In the genomic region with DNA sequence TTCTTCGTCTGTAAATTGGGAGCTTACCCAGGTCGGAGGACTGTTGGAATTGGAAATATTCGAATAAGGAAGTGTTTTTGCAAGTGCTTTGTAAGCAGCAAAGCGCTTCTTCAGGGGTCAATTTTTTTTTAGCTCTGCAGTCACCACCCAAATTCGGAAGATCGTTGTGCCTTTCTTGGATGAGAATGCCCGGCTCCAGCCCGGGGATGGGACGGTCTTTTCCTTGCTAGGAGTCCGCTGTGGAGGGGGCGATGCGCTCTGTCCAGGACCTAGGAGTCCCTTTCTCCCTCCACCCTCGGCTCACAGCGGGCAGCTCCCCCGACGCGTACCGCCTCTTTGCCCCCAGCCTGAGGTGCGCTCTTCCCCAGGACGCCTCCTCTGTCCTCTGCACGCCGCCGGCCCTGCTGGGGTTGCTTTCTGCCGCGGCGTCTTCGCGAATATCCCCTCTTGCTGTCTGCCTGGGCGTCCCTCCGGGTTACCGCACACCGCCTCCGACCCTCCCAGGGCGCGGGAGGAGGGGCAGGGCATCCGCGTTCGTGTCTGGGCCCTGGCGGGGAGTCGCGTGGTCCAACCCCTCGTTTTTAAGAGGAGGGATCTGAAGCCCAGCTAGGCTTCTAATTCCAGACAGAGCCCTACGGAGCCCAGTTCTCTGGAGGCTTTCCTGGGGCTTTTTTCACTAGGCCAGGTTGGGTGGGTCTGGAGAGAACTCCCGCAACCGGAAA, we compare ENCODE assay signal across 10 cellular contexts.
DNase-seq lines count a peak whose midpoint lies in the region; TF ChIP-seq lines count a peak whose summit lies in the region.
"Had no signal": no experiment of that assay in that cellular context is flagged by ENCODE, and none has a peak within 500 bp of the region (broad histone marks: within the 10 kb centered on the region; RNA-seq: fewer than 3 reads in every experiment).

No MANE protein-coding gene starts in this region.

- H3F3A ChIP-seq in DOHH2 (ENCODE audit: control insufficient read depth, insufficient read depth), result peaks cover 2% of the 10 kb centered on the region; the same call in 1 of the 2 replicates

- peaks cover 13% of the 10 kb centered on the region; the same call in 1 of the 2 replicates for H4K20me1 ChIP-seq in DOHH2 (ENCODE audit: control insufficient read depth, insufficient read depth, low read depth, low read length)
- no peaks in the 10 kb centered on the region for H4K20me1 ChIP-seq in KMS-11 (ENCODE audit: insufficient read depth)

- no peak overlapping the region for H3K27ac ChIP-seq in DOHH2 (ENCODE audit: low read depth, low read length)
- H3K27ac ChIP-seq in KMS-11, result no peak overlapping the region
- no peak overlapping the region for H3K27ac ChIP-seq in substantia nigra (ENCODE audit: low read depth, low read length, poor library complexity, severe bottlenecking)

- no peak overlapping the region for H2AFZ ChIP-seq in KMS-11 (ENCODE audit: low read depth)

- H3K4me3 Mint-ChIP-seq in chondrocyte (ENCODE audit: unreplicated experiment) (peak overlapping the region; percentile 36), nephron progenitor cell (peak overlapping the region; percentile 61)

- H3K27me3 ChIP-seq in DOHH2 (ENCODE audit: control insufficient read depth, low read length) (peaks cover 75% of the 10 kb centered on the region), KMS-11 (ENCODE audit: insufficient read depth, low read depth) (peaks cover 25% of the 10 kb centered on the region; the same call in 1 of the 2 replicates)

- H3K9ac ChIP-seq in KMS-11, result no peak overlapping the region

- in situ Hi-C loops in ACHN (cut with HindIII; ENCODE audit: low pct_ligation_motif_present, low pct_unique_long_range_greater_than_20kb, low sequenced_read_pairs), result no loop called here

- no peaks in the 10 kb centered on the region for H3K9me3 ChIP-seq in DOHH2 (ENCODE audit: control insufficient read depth, insufficient read depth, low read length)

- H3K4me1 Mint-ChIP-seq in chondrocyte (ENCODE audit: low read depth) (peaks cover 31% of the 10 kb centered on the region), nephron progenitor cell (peaks cover 70% of the 10 kb centered on the region)

- H3K79me2 ChIP-seq in DOHH2 (ENCODE audit: control insufficient read depth, low read length) (no peaks in the 10 kb centered on the region), KMS-11 (ENCODE audit: insufficient read depth, low read depth) (no peaks in the 10 kb centered on the region)

- DNase-seq in chondrocyte (ENCODE audit: low spot score), result no peak
- peak; percentile 51 for DNase-seq in nephron progenitor cell
- no peak for DNase-seq in NCI-H2171 (lab: John Stamatoyannopoulos, UW)
- no peak for DNase-seq in substantia nigra (lab: John Stamatoyannopoulos, UW)
- no peak for DNase-seq in ACHN
- DNase-seq in DMS114 treated with DMSO at 0.1 percent for 48 hours (lab: John Stamatoyannopoulos, UW; ENCODE audit: unreplicated experiment), result no peak
- DNase-seq: EL, PC-3 had no signal

- no peaks in the 10 kb centered on the region for H3K36me3 ChIP-seq in DOHH2 (ENCODE audit: control insufficient read depth, low read length)
- no peaks in the 10 kb centered on the region for H3K36me3 ChIP-seq in KMS-11 (ENCODE audit: insufficient read depth)

- H3K27me3 Mint-ChIP-seq in chondrocyte (ENCODE audit: low read depth), result peaks cover 60% of the 10 kb centered on the region
- H3K27me3 Mint-ChIP-seq in nephron progenitor cell (ENCODE audit: low read depth, poor library complexity), result peaks cover 73% of the 10 kb centered on the region

- H3K4me1 ChIP-seq in DOHH2 (ENCODE audit: control insufficient read depth, low read length), result peaks cover 29% of the 10 kb centered on the region
- peaks cover 24% of the 10 kb centered on the region for H3K4me1 ChIP-seq in KMS-11 (ENCODE audit: low read depth, poor library complexity, severe bottlenecking)

- no peaks in the 10 kb centered on the region for H3K9me2 ChIP-seq in DOHH2 (replicated peaks; ENCODE audit: control insufficient read depth, low read length)

- H3K4me2 ChIP-seq in DOHH2 (ENCODE audit: low read length) (peak overlapping the region; percentile 58), KMS-11 (peak overlapping the region; percentile 1; the same call in 1 of the 2 replicates)

- H3K4me3 ChIP-seq in DOHH2 (ENCODE audit: low read length) (peak overlapping the region; percentile 25), KMS-11 (IDR thresholded peaks at IDR 0.05; ENCODE audit: insufficient read depth, low read depth, low read length) (no peak overlapping the region)

- H3K9me3 Mint-ChIP-seq in chondrocyte (ENCODE audit: low read depth) (no peaks in the 10 kb centered on the region), nephron progenitor cell (peaks cover 3% of the 10 kb centered on the region)

- H3K36me3 Mint-ChIP-seq in chondrocyte (ENCODE audit: low read depth) (peaks cover 4% of the 10 kb centered on the region), nephron progenitor cell (ENCODE audit: low read depth) (no peaks in the 10 kb centered on the region)

- H3K27ac Mint-ChIP-seq in chondrocyte (ENCODE audit: unreplicated experiment) (no peak overlapping the region), nephron progenitor cell (no peak overlapping the region)

- no peak for TF ChIP-seq CTCF in DOHH2 (IDR thresholded peaks at IDR 0.05; ENCODE audit: low read depth, low read length, poor library complexity, severe bottlenecking)
- TF ChIP-seq CTCF in KMS-11 (conservative IDR thresholded peaks at IDR 0.05; ENCODE audit: low read depth, low read length), result no peak
- TF ChIP-seq CTCF in chondrocyte (IDR thresholded peaks at IDR 0.05), result no peak
- TF ChIP-seq CTCF in nephron progenitor cell (IDR thresholded peaks at IDR 0.05), result no peak
